ENCODE assay signal across 8 cellular contexts in genomic region chrX:102712216-102712966, GRCh38. TPM values are rescaled to one million over a fixed set of nuclear protein-coding genes. Genes with fewer than 3 reads are reported as not detected.
A peak's percentile ranks its signal among the peaks of the same experiment; 100 is the strongest.
DNase-seq lines count a peak whose midpoint lies in the region; ATAC-seq and TF ChIP-seq lines count a peak whose summit lies in the region.

TSS of gene GPRASP2 (plus strand) at chrX:102712448. CDS start at chrX:102714870, 2,422 bp downstream.

- peaks cover 6 to 7% of the 10 kb centered on the region in 2 experiments for H3K4me1 ChIP-seq in neutrophil (ENCODE audit: control insufficient read depth in 1 of 2, insufficient read depth in 1 of 2, low read depth in 1 of 2, low read length in 1 of 2)

- WGBS in adipose tissue, 3 donors: 0 to 33% (median 0%) methylated on average over 23 to 66 of the region's 68 CpGs

- peak; percentile 91 for ATAC-seq in Right ventricle myocardium inferior
- ATAC-seq in GM19035 (IDR thresholded peaks at IDR 0.05; ENCODE audit: unreplicated experiment): no peak
- ATAC-seq in GM19452 (IDR thresholded peaks at IDR 0.05; ENCODE audit: unreplicated experiment): no peak

- TF ChIP-seq CTCF in neutrophil (IDR thresholded peaks at IDR 0.05): no peak

- no peaks in the 10 kb centered on the region for H3K36me3 ChIP-seq in neutrophil

- intact Hi-C loops in Right ventricle myocardium inferior (cut with DNase I): loop anchor here (5.0 to 10.0 kb wide), 2 partner anchors 58 to 110 kb away; partner anchors contain the start of gene GPRASP1

- peak within 1 kb of the TSS; percentile 52 to 56 for H3K4me3 ChIP-seq in neutrophil (ENCODE audit: low read depth in 1 of 2, low read length in 1 of 2)

- peaks cover 47% of the 10 kb centered on the region for H3K27me3 ChIP-seq in neutrophil

- H3K27ac ChIP-seq in adipose tissue (ENCODE audit: low read depth, low read length) (peak within 1 kb of the TSS; percentile 66), neutrophil (no peak within 1 kb of the TSS)

- H3K9me3 ChIP-seq in neutrophil: no peaks in the 10 kb centered on the region

- peak; percentile 60 for DNase-seq in DMS53 (lab: John Stamatoyannopoulos, UW)
- DNase-seq in DMS53 treated with DMSO at 0.1 percent for 48 hours (lab: John Stamatoyannopoulos, UW; ENCODE audit: unreplicated experiment): no peak
- peak; percentile 52 for DNase-seq in NCI-H1092 treated with DMSO at 0.1 percent for 48 hours (lab: John Stamatoyannopoulos, UW)
- DNase-seq in Right ventricle myocardium inferior (ENCODE audit: missing footprints): peak; percentile 84

RNA-seq across cellular contexts. Expression of gene GPRASP2, which starts in this region (rescaled TPM):
- 1 to 10 TPM; 4.0 to 6.0 (median 4.8) TPM for polyA plus RNA-seq in adipose tissue
- 10.3 TPM for total RNA-seq in Right ventricle myocardium inferior
